ENCODE assay signal across 13 cellular contexts in genomic region chr6:79684821-79685220, GRCh38. TPM values are rescaled to one million over a fixed set of nuclear protein-coding genes. Genes with fewer than 3 reads are reported as not detected.
A peak's percentile ranks its signal among the peaks of the same experiment; 100 is the strongest.
DNase-seq lines count a peak whose midpoint lies in the region; ATAC-seq and TF ChIP-seq lines count a peak whose summit lies in the region.
"Had no signal": no experiment of that assay in that cellular context is flagged by ENCODE, and none has a peak within 500 bp of the region (broad histone marks: within the 10 kb centered on the region; RNA-seq: fewer than 3 reads in every experiment).

No MANE protein-coding gene starts in this region.

- H3K4me1 Mint-ChIP-seq in activated naive CD8-positive, alpha-beta T cell treated with anti-CD3 and anti-CD28 coated beads for 36 hours, result peaks cover 26% of the 10 kb centered on the region
- H3K4me1 Mint-ChIP-seq in activated naive CD8-positive, alpha-beta T cell treated with anti-CD3 and anti-CD28 coated beads, Interleukin-2, amount 50 U/mL, for 24 hours, result no peaks in the 10 kb centered on the region
- H3K4me1 Mint-ChIP-seq in glutamatergic neuron (ENCODE audit: low read depth, unreplicated experiment) (peaks cover 15% of the 10 kb centered on the region), HFFc6 (ENCODE audit: low read depth) (no peaks in the 10 kb centered on the region)

- H3K27ac Mint-ChIP-seq in activated naive CD8-positive, alpha-beta T cell treated with anti-CD3 and anti-CD28 coated beads for 36 hours, result peak overlapping the region; percentile 15
- no peak overlapping the region for H3K27ac Mint-ChIP-seq in activated naive CD8-positive, alpha-beta T cell treated with anti-CD3 and anti-CD28 coated beads, Interleukin-2, amount 50 U/mL, for 24 hours
- H3K27ac Mint-ChIP-seq in glutamatergic neuron (ENCODE audit: unreplicated experiment) (peak overlapping the region; percentile 39), HFFc6 (no peak overlapping the region)
- H3K27ac Mint-ChIP-seq: CD8-positive, alpha-beta memory T cell; H9 had no signal

- no peak for ATAC-seq in activated naive CD8-positive, alpha-beta T cell treated with anti-CD3 and anti-CD28 coated beads, Interleukin-2, amount 50 U/mL, for 24 hours
- ATAC-seq in GM21737 (IDR thresholded peaks at IDR 0.05; ENCODE audit: unreplicated experiment) (no peak), GM18909 (IDR thresholded peaks at IDR 0.05; ENCODE audit: poor library complexity, unreplicated experiment) (no peak)

- no peak for DNase-seq in activated naive CD8-positive, alpha-beta T cell treated with anti-CD3 and anti-CD28 coated beads for 36 hours
- no peak for DNase-seq in activated naive CD8-positive, alpha-beta T cell treated with anti-CD3 and anti-CD28 coated beads, Interleukin-2, amount 50 U/mL, for 24 hours
- DNase-seq in NCI-H69 (lab: John Stamatoyannopoulos, UW) (peak; percentile 41), glutamatergic neuron (no peak), HFFc6 (no peak)
- DNase-seq: CD8-positive, alpha-beta memory T cell; H9; Karpas-422; NCI-H1417; NCI-H2029 treated with DMSO at 0.1 percent for 48 hours; SJCRH30 had no signal

- no peaks in the 10 kb centered on the region for H3K27me3 Mint-ChIP-seq in activated naive CD8-positive, alpha-beta T cell treated with anti-CD3 and anti-CD28 coated beads for 36 hours
- no peaks in the 10 kb centered on the region for H3K27me3 Mint-ChIP-seq in activated naive CD8-positive, alpha-beta T cell treated with anti-CD3 and anti-CD28 coated beads, Interleukin-2, amount 50 U/mL, for 24 hours
- H3K27me3 Mint-ChIP-seq in glutamatergic neuron (ENCODE audit: unreplicated experiment) (no peaks in the 10 kb centered on the region), HFFc6 (ENCODE audit: insufficient read depth) (no peaks in the 10 kb centered on the region; the same call in 1 of the 2 replicates)

- peaks cover 16% of the 10 kb centered on the region for H3K36me3 Mint-ChIP-seq in activated naive CD8-positive, alpha-beta T cell treated with anti-CD3 and anti-CD28 coated beads for 36 hours
- no peaks in the 10 kb centered on the region for H3K36me3 Mint-ChIP-seq in activated naive CD8-positive, alpha-beta T cell treated with anti-CD3 and anti-CD28 coated beads, Interleukin-2, amount 50 U/mL, for 24 hours (ENCODE audit: low read depth)
- H3K36me3 Mint-ChIP-seq in glutamatergic neuron (ENCODE audit: unreplicated experiment) (peaks cover 5% of the 10 kb centered on the region), HFFc6 (ENCODE audit: low read depth) (no peaks in the 10 kb centered on the region)

- H3K4me3 Mint-ChIP-seq in activated naive CD8-positive, alpha-beta T cell treated with anti-CD3 and anti-CD28 coated beads for 36 hours, result no peak overlapping the region
- no peak overlapping the region for H3K4me3 Mint-ChIP-seq in activated naive CD8-positive, alpha-beta T cell treated with anti-CD3 and anti-CD28 coated beads, Interleukin-2, amount 50 U/mL, for 24 hours
- H3K4me3 Mint-ChIP-seq in glutamatergic neuron (ENCODE audit: unreplicated experiment) (no peak overlapping the region), HFFc6 (no peak overlapping the region)
- H3K4me3 Mint-ChIP-seq: CD8-positive, alpha-beta memory T cell; H9 had no signal

- peaks cover 3% of the 10 kb centered on the region for H3K9me3 Mint-ChIP-seq in activated naive CD8-positive, alpha-beta T cell treated with anti-CD3 and anti-CD28 coated beads for 36 hours
- H3K9me3 Mint-ChIP-seq in activated naive CD8-positive, alpha-beta T cell treated with anti-CD3 and anti-CD28 coated beads, Interleukin-2, amount 50 U/mL, for 24 hours, result no peaks in the 10 kb centered on the region
- no peaks in the 10 kb centered on the region for H3K9me3 Mint-ChIP-seq in glutamatergic neuron (ENCODE audit: unreplicated experiment)
- no peaks in the 10 kb centered on the region for H3K9me3 Mint-ChIP-seq in HFFc6

- TF ChIP-seq CTCF in glutamatergic neuron (IDR thresholded peaks at IDR 0.05; ENCODE audit: partially characterized antibody, unreplicated experiment) (no peak), HFFc6 (IDR thresholded peaks at IDR 0.05) (no peak)

RNA-seq across cellular contexts. Expression of gene SH3BGRL2, which starts 53.7 kb away (rescaled TPM):
- 1 to 10 TPM; 5.1 to 5.2 TPM for total RNA-seq in activated naive CD8-positive, alpha-beta T cell treated with anti-CD3 and anti-CD28 coated beads for 36 hours
- total RNA-seq in glutamatergic neuron (ENCODE audit: unreplicated experiment), result 47.2 TPM
- total RNA-seq in HFFc6 (2021; fragmentation: NEBNext Ultra II Directional; extraction: Animal tissue kit (Norgen Biotek cat#: 25700)), result under 1 TPM; 0.14 to 0.43 (median 0.23) TPM

Comparison
In these comparisons a context has a peak if more than half of its experiments do, and no peak if none do; other contexts are left out.
1. H3K27ac Mint-ChIP-seq: peak in activated naive CD8-positive, alpha-beta T cell treated with anti-CD3 and anti-CD28 coated beads for 36 hours (single experiment) and glutamatergic neuron (single experiment); none in activated naive CD8-positive, alpha-beta T cell treated with anti-CD3 and anti-CD28 coated beads, Interleukin-2, amount 50 U/mL, for 24 hours (single experiment) and HFFc6 (single experiment).
2. RNA of gene SH3BGRL2, which starts 53.7 kb away (total RNA-seq): 47.2 TPM in glutamatergic neuron (single experiment) and 5.1 to 5.2 TPM in activated naive CD8-positive, alpha-beta T cell treated with anti-CD3 and anti-CD28 coated beads for 36 hours; 0.14 to 0.43 TPM in HFFc6; every median in the first group is over 4 times any median in the second.